In the genomic region with DNA sequence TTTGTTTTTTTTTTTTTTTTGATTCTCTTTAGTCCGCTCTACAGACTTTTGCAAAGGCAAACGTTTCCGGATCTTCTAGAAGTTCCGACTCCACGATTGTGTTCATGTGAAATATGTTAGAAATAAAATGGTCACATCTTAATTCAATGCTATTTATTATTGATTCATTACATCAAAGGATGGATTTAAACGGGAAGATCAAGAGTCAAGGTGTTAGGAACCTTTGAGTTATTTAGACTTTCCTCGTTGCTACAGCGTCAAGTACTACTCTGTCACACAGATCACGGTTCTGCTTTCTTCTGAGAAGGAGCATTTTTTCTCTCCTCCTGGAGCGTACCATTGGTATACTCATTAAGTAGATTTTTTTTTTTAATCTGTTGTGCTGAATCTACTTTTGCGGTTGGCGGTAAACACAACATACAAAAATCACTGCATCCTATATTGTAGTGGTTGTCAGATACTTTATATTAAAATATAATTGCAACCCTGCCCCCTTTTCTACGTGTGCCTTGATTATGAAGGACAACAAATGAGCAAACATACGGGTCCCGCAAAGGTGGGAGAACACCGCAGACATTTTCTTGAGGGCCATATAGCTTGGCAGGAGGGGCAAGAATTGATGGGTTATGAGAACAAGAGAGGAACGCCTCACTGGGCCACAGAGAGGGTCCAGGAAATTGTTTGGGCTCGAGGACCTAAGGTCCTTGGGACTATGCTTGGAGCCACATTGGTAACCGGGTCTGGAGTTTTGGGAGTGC, we compare ENCODE assay signal across 10 cellular contexts. TPM values are rescaled to one million over a fixed set of nuclear protein-coding genes. Genes with fewer than 3 reads are reported as not detected.
DNase-seq lines count a peak whose midpoint lies in the region; ATAC-seq, FAIRE-seq and TF ChIP-seq lines count a peak whose summit lies in the region.
"Had no signal": no experiment of that assay in that cellular context is flagged by ENCODE, and none has a peak within 500 bp of the region (broad histone marks: within the 10 kb centered on the region; RNA-seq: fewer than 3 reads in every experiment).

No MANE protein-coding gene starts in this region.

- peak overlapping the region; percentile 29 for H3K4me3 Mint-ChIP-seq in MCF 10A (ENCODE audit: unreplicated experiment)

- H3K9me3 ChIP-seq in breast epithelium, result no peaks in the 10 kb centered on the region
- H3K9me3 ChIP-seq in testis, result no peaks in the 10 kb centered on the region

- TF ChIP-seq CTCF in MCF 10A (IDR thresholded peaks at IDR 0.05; ENCODE audit: unreplicated experiment) (no peak), breast epithelium (IDR thresholded peaks at IDR 0.05) (no peak), fibroblast of the aortic adventitia (IDR thresholded peaks at IDR 0.05; ENCODE audit: insufficient read depth, low read length) (no peak), testis (IDR thresholded peaks at IDR 0.05) (no peak), D721Med (IDR thresholded peaks at IDR 0.05; ENCODE audit: insufficient read depth, missing control alignments) (no peak)

- no peaks in the 10 kb centered on the region for H3K27me3 Mint-ChIP-seq in MCF 10A (ENCODE audit: insufficient read depth, unreplicated experiment)

- intact Hi-C loops in MCF 10A (cut with micrococcal nuclease), result loop anchor here (1.0 to 2.0 kb wide), 3 partner anchors 13 to 225 kb away; no protein-coding TSS in a partner anchor
- intact Hi-C loops in breast epithelium (cut with DNase I; ENCODE audit: low total_unique reads), result loop anchor here (10.0 kb wide), 1 partner anchor 241 kb away; no protein-coding TSS in a partner anchor
- intact Hi-C loops in testis (cut with DNase I; ENCODE audit: low total_unique reads), result no loop called here

- CTCF ChIA-PET in MCF 10A (lab: Yijun Ruan, JAX), result interaction anchor here (0.6 kb wide), 1 partner anchor 19 kb away, joined by 4 read pairs; no protein-coding TSS in a partner anchor

- WGBS in testis, 2 donors, result 34 to 51% methylated on average over 19 of the region's 19 CpGs

- H3K27me3 ChIP-seq in breast epithelium (no peaks in the 10 kb centered on the region), testis (no peaks in the 10 kb centered on the region)

- H3K4me3 ChIP-seq in breast epithelium (peak overlapping the region in 1 of 3 donors; percentile 64), fibroblast of the aortic adventitia (ENCODE audit: low read depth, low read length) (peak overlapping the region; percentile 6), testis (peak overlapping the region; percentile 4 to 75)

- TF ChIP-seq POLR2A in breast epithelium (IDR thresholded peaks at IDR 0.05), result no peak
- TF ChIP-seq POLR2A in testis (IDR thresholded peaks at IDR 0.05), result no peak

- no peak for DNase-seq in MCF 10A (ENCODE audit: unreplicated experiment)
- DNase-seq in breast epithelium (ENCODE audit: low spot score in 2 of 2), result no peak
- peak; percentile 75 for DNase-seq in SHP77 treated with DMSO at 0.1 percent for 48 hours (lab: John Stamatoyannopoulos, UW)
- no peak for DNase-seq in fibroblast of the aortic adventitia (ENCODE audit: low read depth)
- DNase-seq in testis, result no peak
- DNase-seq in D721Med (ENCODE audit: insufficient read length, low spot score), result no peak
- no peak for DNase-seq in NCI-H2081 (lab: John Stamatoyannopoulos, UW)

- H3K9me3 Mint-ChIP-seq in MCF 10A (ENCODE audit: unreplicated experiment), result no peaks in the 10 kb centered on the region

- no peak for FAIRE-seq in D721Med (lab: Jason Lieb, UNC)

- H3K36me3 ChIP-seq in breast epithelium, result no peaks in the 10 kb centered on the region
- no peaks in the 10 kb centered on the region for H3K36me3 ChIP-seq in testis (ENCODE audit: low read depth, missing control alignments)

- H3K27ac ChIP-seq in breast epithelium, result no peak overlapping the region
- H3K27ac ChIP-seq in testis, result no peak overlapping the region
- H3K27ac ChIP-seq: HL-60 had no signal

- H3K27ac Mint-ChIP-seq in MCF 10A (ENCODE audit: low read depth, unreplicated experiment), result no peak overlapping the region

- no peak for ATAC-seq in HG02798 (IDR thresholded peaks at IDR 0.05; ENCODE audit: poor library complexity, unreplicated experiment)

- peaks cover 7% of the 10 kb centered on the region for H3K36me3 Mint-ChIP-seq in MCF 10A (ENCODE audit: insufficient read depth, unreplicated experiment)

- H3K4me1 Mint-ChIP-seq in MCF 10A (ENCODE audit: insufficient read depth, unreplicated experiment), result peaks cover 21% of the 10 kb centered on the region

- BruUV-seq in MCF 10A (replicated peaks; lab: Mats Ljungman, UMichigan), result no TSS peak

- POLR2A ChIA-PET in MCF 10A (lab: Yijun Ruan, JAX), result interaction anchor here (0.5 to 7.2 kb wide), 9 partner anchors 13 to 818 kb away, joined by 3 to 76 read pairs (median 3); a partner anchor contains a TSS

- H3K4me1 ChIP-seq in breast epithelium (no peaks in the 10 kb centered on the region), testis (peaks cover 9% of the 10 kb centered on the region)

RNA-seq across cellular contexts. Expression of a gene that starts 17.5 kb away (rescaled TPM):
- 71.7 and 75.4 TPM in 2 replicates for total RNA-seq in MCF 10A (2022)
- total RNA-seq in breast epithelium, result 10 to 100 TPM; 57.0 to 96.6 (median 82.6) TPM
- 32.7 and 50.3 TPM in 2 replicates for total RNA-seq in fibroblast of the aortic adventitia (ENCODE audit: low replicate concordance)
- total RNA-seq in testis, result 10 to 100 TPM; 69.4 to 74.8 TPM
- polyA plus RNA-seq in testis (ENCODE audit: insufficient read depth, low read depth, low replicate concordance), result 72.2 TPM

RNA-seq across cellular contexts. Expression of a gene that starts 41.1 kb away (rescaled TPM):
- 11.9 and 12.9 TPM in 2 replicates for total RNA-seq in MCF 10A (2022)
- total RNA-seq in breast epithelium, result 10 to 100 TPM; 13.8 to 19.5 (median 18.0) TPM
- total RNA-seq in fibroblast of the aortic adventitia (ENCODE audit: low replicate concordance), result 4.1 and 10.0 TPM in 2 replicates
- total RNA-seq in testis, result 10 to 100 TPM; 18.9 to 23.6 TPM
- 17.0 TPM for polyA plus RNA-seq in testis (ENCODE audit: insufficient read depth, low read depth, low replicate concordance)

RNA-seq across cellular contexts. Expression of a gene that starts 55.6 kb away (rescaled TPM):
- not detected in 2 replicates for total RNA-seq in MCF 10A (2022)
- total RNA-seq in breast epithelium, result not detected
- not detected in 2 replicates for total RNA-seq in fibroblast of the aortic adventitia (ENCODE audit: low replicate concordance)
- total RNA-seq in testis, result under 1 TPM; 0.31 TPM
- 0.30 TPM for polyA plus RNA-seq in testis (ENCODE audit: insufficient read depth, low read depth, low replicate concordance)
- total RNA-seq: mononuclear cell had no signal
